Comparison of ENCODE assay signal across 31 cellular contexts in genomic region chr21:38039841-38040240, GRCh38.
"Had no signal": no experiment of that assay in that cellular context is flagged by ENCODE, and none has a peak within 500 bp of the region (broad histone marks: within the 10 kb centered on the region; RNA-seq: fewer than 3 reads in every experiment).

No MANE protein-coding gene starts in this region.

- H3K4me3 Mint-ChIP-seq: activated CD4-positive, alpha-beta T cell treated with anti-CD3 and anti-CD28 coated beads for 36 hours; activated CD4-positive, alpha-beta T cell treated with anti-CD3 and anti-CD28 coated beads, Interleukin-2, amount 10 ng/mL, durations not matched to agents 7 days and 5 days; activated CD8-positive, alpha-beta T cell treated with anti-CD3 and anti-CD28 coated beads, Interleukin-2, amount 10 ng/mL, durations not matched to agents 7 days and 5 days; activated naive CD4-positive, alpha-beta T cell treated with anti-CD3 and anti-CD28 coated beads, Interleukin-2, amount 10 ng/mL, durations not matched to agents 7 days and 5 days; activated naive CD8-positive, alpha-beta T cell; activated naive CD8-positive, alpha-beta T cell treated with anti-CD3 and anti-CD28 coated beads, Interleukin-2, amount 50 U/mL, for 24 hours; activated T-cell treated with anti-CD3 and anti-CD28 coated beads, Interleukin-2, amount 50 U/mL, for 4 hours; activated T-helper 1 cell treated with anti-CD3 and anti-CD28 coated beads, Interleukin-12 subunit alpha, Interleukin-12 subunit beta, Interleukin-2, Interleukin-4 antibody, amounts not matched to agents 30 ng/mL and 10 ng/mL and 1 ng/mL, durations not matched to agents 14 hours and 24 hours and 36 hours; brain had no signal

- FAIRE-seq: RCC 7860, TTC549 had no signal

- H3K4me3 ChIP-seq: PC-9 had no signal

- H2AFZ ChIP-seq: PC-9 had no signal

- DNase-seq: activated CD4-positive, alpha-beta T cell treated with anti-CD3 and anti-CD28 coated beads for 36 hours; activated CD4-positive, alpha-beta T cell treated with anti-CD3 and anti-CD28 coated beads, Interleukin-2, amount 10 ng/mL, durations not matched to agents 7 days and 5 days; activated CD4-positive, alpha-beta T cell treated with anti-CD3 and anti-CD28 coated beads, Interleukin-2, amount 50 U/mL, for 48 hours; activated CD8-positive, alpha-beta memory T cell treated with anti-CD3 and anti-CD28 coated beads, Interleukin-2, amount 50 U/mL, for 4 hours; activated CD8-positive, alpha-beta T cell treated with anti-CD3 and anti-CD28 coated beads, Interleukin-2, amount 10 ng/mL, durations not matched to agents 7 days and 5 days; activated naive CD4-positive, alpha-beta T cell treated with anti-CD3 and anti-CD28 coated beads, Interleukin-2, amount 10 ng/mL, durations not matched to agents 7 days and 5 days; activated naive CD8-positive, alpha-beta T cell treated with anti-CD3 and anti-CD28 coated beads, Interleukin-2, amount 50 U/mL, for 24 hours; activated T-cell treated with anti-CD3 and anti-CD28 coated beads for 4 hours; activated T-cell treated with anti-CD3 and anti-CD28 coated beads, Interleukin-2, amount 50 U/mL, for 4 hours; anterior cingulate cortex; central memory CD4-positive, alpha-beta T cell; Karpas-422; MM.1S; MV-4-11; NCI-H1092; NCI-H1436 treated with DMSO at 0.1 percent for 48 hours; NCI-H2029; NCI-H510A; NCI-H748 treated with DMSO at 0.1 percent for 48 hours; NK-92 treated with Interleukin-12 subunit alpha and Interleukin-12 subunit beta, amount 100 ng/mL, for 24 hours; PC-9; SIG-M5; SW 1271 had no signal

- H3K27ac ChIP-seq: PC-9, RWPE1 had no signal

- H3K27ac Mint-ChIP-seq: activated CD4-positive, alpha-beta T cell treated with anti-CD3 and anti-CD28 coated beads for 36 hours; activated CD4-positive, alpha-beta T cell treated with anti-CD3 and anti-CD28 coated beads, Interleukin-2, amount 10 ng/mL, durations not matched to agents 7 days and 5 days; activated CD8-positive, alpha-beta T cell treated with anti-CD3 and anti-CD28 coated beads, Interleukin-2, amount 10 ng/mL, durations not matched to agents 7 days and 5 days; activated naive CD4-positive, alpha-beta T cell treated with anti-CD3 and anti-CD28 coated beads, Interleukin-2, amount 10 ng/mL, durations not matched to agents 7 days and 5 days; activated naive CD8-positive, alpha-beta T cell; activated naive CD8-positive, alpha-beta T cell treated with anti-CD3 and anti-CD28 coated beads, Interleukin-2, amount 50 U/mL, for 24 hours; activated T-helper 1 cell treated with anti-CD3 and anti-CD28 coated beads, Interleukin-12 subunit alpha, Interleukin-12 subunit beta, Interleukin-2, Interleukin-4 antibody, amounts not matched to agents 30 ng/mL and 10 ng/mL and 1 ng/mL, durations not matched to agents 14 hours and 24 hours and 36 hours; brain had no signal

- H3K4me1 Mint-ChIP-seq: activated CD4-positive, alpha-beta T cell treated with anti-CD3 and anti-CD28 coated beads for 36 hours; activated CD4-positive, alpha-beta T cell treated with anti-CD3 and anti-CD28 coated beads, Interleukin-2, amount 10 ng/mL, durations not matched to agents 7 days and 5 days; activated naive CD4-positive, alpha-beta T cell treated with anti-CD3 and anti-CD28 coated beads, Interleukin-2, amount 10 ng/mL, durations not matched to agents 7 days and 5 days; activated naive CD8-positive, alpha-beta T cell treated with anti-CD3 and anti-CD28 coated beads, Interleukin-2, amount 50 U/mL, for 24 hours had no signal

- H3K9me3 Mint-ChIP-seq: activated CD4-positive, alpha-beta T cell treated with anti-CD3 and anti-CD28 coated beads, Interleukin-2, amount 10 ng/mL, durations not matched to agents 7 days and 5 days; activated naive CD4-positive, alpha-beta T cell treated with anti-CD3 and anti-CD28 coated beads, Interleukin-2, amount 10 ng/mL, durations not matched to agents 7 days and 5 days; activated naive CD8-positive, alpha-beta T cell treated with anti-CD3 and anti-CD28 coated beads, Interleukin-2, amount 50 U/mL, for 24 hours; activated T-cell treated with anti-CD3 and anti-CD28 coated beads, Interleukin-2, amount 50 U/mL, for 4 hours; activated T-helper 1 cell treated with anti-CD3 and anti-CD28 coated beads, Interleukin-12 subunit alpha, Interleukin-12 subunit beta, Interleukin-2, Interleukin-4 antibody, amounts not matched to agents 30 ng/mL and 10 ng/mL and 1 ng/mL, durations not matched to agents 14 hours and 24 hours and 36 hours had no signal

- ATAC-seq: activated CD4-positive, alpha-beta T cell treated with anti-CD3 and anti-CD28 coated beads for 36 hours; activated CD4-positive, CD25-positive, alpha-beta regulatory T cell treated with anti-CD3 and anti-CD28 coated beads, Interleukin-2, amount 50 U/mL, for 24 hours; activated CD8-positive, alpha-beta T cell treated with anti-CD3 and anti-CD28 coated beads, Interleukin-2, amount 10 ng/mL, durations not matched to agents 7 days and 5 days; activated naive CD8-positive, alpha-beta T cell treated with anti-CD3 and anti-CD28 coated beads, Interleukin-2, amount 50 U/mL, for 24 hours; activated T-cell treated with anti-CD3 and anti-CD28 coated beads, Interleukin-2, amount 50 U/mL, for 4 hours; Right ventricle myocardium inferior had no signal

- H3K4me2 ChIP-seq: PC-9 had no signal

- H3K36me3 Mint-ChIP-seq: activated naive CD4-positive, alpha-beta T cell treated with anti-CD3 and anti-CD28 coated beads, Interleukin-2, amount 10 ng/mL, durations not matched to agents 7 days and 5 days; activated naive CD8-positive, alpha-beta T cell; brain had no signal
